ENCODE assay signal across 8 cellular contexts in genomic region chr7:155457544-155458316, GRCh38. TPM values are rescaled to one million over a fixed set of nuclear protein-coding genes. Genes with fewer than 3 reads are reported as not detected.
DNase-seq lines count a peak whose midpoint lies in the region; ATAC-seq and TF ChIP-seq lines count a peak whose summit lies in the region.

TSS of gene EN2 (plus strand) at chr7:155458129. CDS start at chr7:155458378, 249 bp downstream.

- TF ChIP-seq CTCF in VCaP (conservative IDR thresholded peaks at IDR 0.05), result no peak
- no peak for TF ChIP-seq CTCF in heart right ventricle (IDR thresholded peaks at IDR 0.05)

- 1 to 2% methylated on average over 38 to 126 of the region's 126 CpGs for WGBS in heart right ventricle, 2 donors

- H3K9me3 ChIP-seq in heart right ventricle, result no peaks in the 10 kb centered on the region

- peaks cover 14 to 49% (median 37%) of the 10 kb centered on the region in 9 donors for H3K4me1 ChIP-seq in heart right ventricle

- DNase-seq in heart right ventricle (no peak), skeletal muscle cell (ENCODE audit: low read depth) (no peak), NCI-H2107 treated with DMSO at 0.1 percent for 48 hours (lab: John Stamatoyannopoulos, UW; ENCODE audit: unreplicated experiment) (no peak), amniotic stem cell (lab: John Stamatoyannopoulos, UW) (no peak)
- no peak for DNase-seq in activated CD4-positive, alpha-beta T cell treated with anti-CD3 and anti-CD28 coated beads for 48 hours

- peak; percentile 12 for ATAC-seq in GM19463 (IDR thresholded peaks at IDR 0.05; ENCODE audit: unreplicated experiment)
- ATAC-seq in heart right ventricle, result peak in 3 of 8 donors; percentile 13 to 36 (median 18)
- ATAC-seq in GM18520 (IDR thresholded peaks at IDR 0.05; ENCODE audit: unreplicated experiment), result no peak

- H3K27me3 ChIP-seq in heart right ventricle, result peaks cover 90 to 97% (median 96%) of the 10 kb centered on the region in 7 donors

- peak within 1 kb of the TSS; percentile 86 for H3K27ac ChIP-seq in VCaP
- no peak within 1 kb of the TSS for H3K27ac ChIP-seq in heart right ventricle

- no peaks in the 10 kb centered on the region for H3K36me3 ChIP-seq in heart right ventricle

- intact Hi-C loops in heart right ventricle (cut with DNase I), result loop anchor here in 1 of 10 donors (10.0 kb wide), 1 partner anchor 73 kb away; no protein-coding TSS in a partner anchor

- peak within 1 kb of the TSS; percentile 44 to 66 (median 55) for H3K4me3 ChIP-seq in heart right ventricle
- H3K4me3 ChIP-seq in skeletal muscle cell (ENCODE audit: low read depth, low read length), result peak within 1 kb of the TSS; percentile 48

RNA-seq across cellular contexts. Expression of gene EN2, which starts in this region (rescaled TPM):
- under 1 TPM in 2 of 10 donors, not detected in 8; 0.07 to 0.08 TPM for total RNA-seq in heart right ventricle
- under 1 TPM; 0.01 to 0.07 TPM for polyA plus RNA-seq in heart right ventricle
